In genomic region chr1:19799877-19800804, GRCh38 we compare ENCODE assay signal across 8 cellular contexts. TPM values are rescaled to one million over a fixed set of nuclear protein-coding genes. Genes with fewer than 3 reads are reported as not detected.
DNase-seq lines count a peak whose midpoint lies in the region; ATAC-seq and TF ChIP-seq lines count a peak whose summit lies in the region.

TMCO4 (minus strand) TSS chr1:19799916; CDS start chr1:19780758, 19,158 bp downstream.

- H3K4me3 Mint-ChIP-seq in MCF 10A (ENCODE audit: unreplicated experiment), result peak within 1 kb of the TSS; percentile 88

- dilution Hi-C loops in IMR-90 (cut with HindIII; ENCODE audit: low sequenced_read_pairs, unreplicated experiment), result no loop called here

- peak within 1 kb of the TSS; percentile 89 for H2AK9ac ChIP-seq in IMR-90 (replicated peaks; ENCODE audit: low read depth, low read length, poor library complexity)

- H3K36me3 ChIP-seq in BE2C (no peaks in the 10 kb centered on the region), IMR-90 (ENCODE audit: control insufficient read depth, insufficient read depth, low read length) (0 out of 2 replicates have a peak, but pooled peaks cover 2% of the 10 kb centered on the region)

- H3K27ac ChIP-seq in IMR-90 (ENCODE audit: insufficient read depth, low read length) (peak within 1 kb of the TSS; percentile 75), skin epidermis (peak within 1 kb of the TSS; percentile 23 to 96 (median 87))

- H3K9me3 Mint-ChIP-seq in MCF 10A (ENCODE audit: unreplicated experiment), result no peaks in the 10 kb centered on the region

- peak within 1 kb of the TSS; percentile 62 for H4K5ac ChIP-seq in IMR-90 (ENCODE audit: low read depth, low read length)

- H2BK15ac ChIP-seq in IMR-90 (ENCODE audit: low read depth, low read length), result peak within 1 kb of the TSS; percentile 87; the same call in 1 of the 3 replicates

- H3K9me3 ChIP-seq in BE2C (no peaks in the 10 kb centered on the region), IMR-90 (ENCODE audit: control insufficient read depth, insufficient read depth, low read length) (no peaks in the 10 kb centered on the region)

- H3K9me1 ChIP-seq in IMR-90 (ENCODE audit: insufficient read depth, low read length), result peaks cover 20% of the 10 kb centered on the region; the same call in 1 of the 2 replicates

- no peaks in the 10 kb centered on the region for H4K20me1 ChIP-seq in IMR-90 (ENCODE audit: insufficient read depth, low read length)

- H3K4ac ChIP-seq in IMR-90 (ENCODE audit: low read depth, low read length), result peak within 1 kb of the TSS; percentile 90

- H3K4me3 ChIP-seq in BE2C (ENCODE audit: low read depth, low read length) (peak within 1 kb of the TSS; percentile 58), IMR-90 (ENCODE audit: insufficient read depth, low read depth, low read length) (peak within 1 kb of the TSS; percentile 60), skin epidermis (peak within 1 kb of the TSS; percentile 46 to 71 (median 57))

- H4K8ac ChIP-seq in IMR-90 (ENCODE audit: low read depth in 2 of 2, low read length in 2 of 2), result peak within 1 kb of the TSS; percentile 90 to 99

- peak within 1 kb of the TSS; percentile 65 for H3K4me2 ChIP-seq in IMR-90 (ENCODE audit: low read depth, low read length)

- H3K9ac ChIP-seq in IMR-90 (ENCODE audit: low read depth, low read length), result peak within 1 kb of the TSS; percentile 38

- POLR2A ChIA-PET in IMR-90 (lab: Charles Lee; ENCODE audit: unreplicated experiment), result no interaction called here
- POLR2A ChIA-PET in MCF 10A (lab: Yijun Ruan, JAX), result interaction anchor here (0.6 kb wide), 1 partner anchor 18 kb away, joined by 4 read pairs; no protein-coding TSS in a partner anchor

- no peak for TF ChIP-seq POLR2A in IMR-90 (IDR thresholded peaks at IDR 0.05; ENCODE audit: low read depth, low read length)

- H3K56ac ChIP-seq in IMR-90 (ENCODE audit: extremely low read depth, insufficient read depth, low read length), result peak within 1 kb of the TSS; percentile 39; the same call in 1 of the 2 replicates

- WGBS in IMR-90 (ENCODE audit: extremely low coverage in 2 of 2, insufficient read length in 1 of 2), 2 experiments, result 1% methylated on average over 14 of the region's 65 CpGs; no CpG with 5 or more reads in 1 of the 2 experiments

- intact Hi-C loops in IMR-90 (cut with micrococcal nuclease) (loop anchor here (1.0 kb wide), 1 partner anchor 85 kb away; no protein-coding TSS in a partner anchor), MCF 10A (cut with micrococcal nuclease) (no loop called here)

- no peaks in the 10 kb centered on the region for H3K27me3 Mint-ChIP-seq in MCF 10A (ENCODE audit: insufficient read depth, unreplicated experiment)

- H3K36me3 Mint-ChIP-seq in MCF 10A (ENCODE audit: insufficient read depth, unreplicated experiment), result peaks cover 15% of the 10 kb centered on the region

- ATAC-seq in GM19397 (IDR thresholded peaks at IDR 0.05; ENCODE audit: unreplicated experiment) (peak; percentile 45), IMR-90 (ENCODE audit: low read depth) (peak; percentile 81)

- peak within 1 kb of the TSS; percentile 81 for H2BK120ac ChIP-seq in IMR-90 (ENCODE audit: low read depth, low read length)

- H3K14ac ChIP-seq in IMR-90 (replicated peaks; ENCODE audit: low read depth, low read length), result peak within 1 kb of the TSS; percentile 73

- H2BK20ac ChIP-seq in IMR-90 (ENCODE audit: low read depth, low read length), result 0 out of 2 replicates have a peak within 1 kb of the TSS, but pooled peaks have one; percentile 9

- CTCF ChIA-PET in IMR-90 (lab: Yijun Ruan, JAX) (no interaction called here), MCF 10A (lab: Yijun Ruan, JAX) (no interaction called here)

- no TSS peak for BruUV-seq in IMR-90 (replicated peaks; lab: Mats Ljungman, UMichigan)
- BruUV-seq in MCF 10A (replicated peaks; lab: Mats Ljungman, UMichigan), result no TSS peak

- peak within 1 kb of the TSS; percentile 69 for H3K23ac ChIP-seq in IMR-90 (ENCODE audit: low read depth, low read length)

- H3K4me1 ChIP-seq in BE2C (no peaks in the 10 kb centered on the region), IMR-90 (ENCODE audit: control insufficient read depth, insufficient read depth, low read length) (peaks cover 9% of the 10 kb centered on the region)

- in situ Hi-C loops in IMR-90 (cut with MboI; ENCODE audit: low sequenced_read_pairs), result no loop called here

- peak within 1 kb of the TSS; percentile 75 for H3K27ac Mint-ChIP-seq in MCF 10A (ENCODE audit: low read depth, unreplicated experiment)

- TF ChIP-seq CTCF in BE2C (IDR thresholded peaks at IDR 0.05; ENCODE audit: low read depth, low read length) (no peak), IMR-90 (conservative IDR thresholded peaks at IDR 0.05; ENCODE audit: low read depth, low read length) (no peak), MCF 10A (IDR thresholded peaks at IDR 0.05; ENCODE audit: unreplicated experiment) (no peak)

- H3K79me1 ChIP-seq in IMR-90 (ENCODE audit: low read depth in 1 of 2, low read length in 2 of 2), result peaks cover 11 to 15% of the 10 kb centered on the region in 2 experiments; a peak in 3 of 4 replicates

- DNase-seq in BE2C (peak; percentile 12), IMR-90 (peak; percentile 88), UCSD-AML1 (lab: John Stamatoyannopoulos, UW; ENCODE audit: unreplicated experiment) (peak; percentile 61), MCF 10A (ENCODE audit: unreplicated experiment) (peak; percentile 62), iPS-NIHi11 (ENCODE audit: low spot score) (peak; percentile 71), globus pallidus (ENCODE audit: low spot score) (no peak)

- H3K18ac ChIP-seq in IMR-90 (ENCODE audit: low read depth, low read length), result peak within 1 kb of the TSS; percentile 37; the same call in 1 of the 2 replicates

- H3K27me3 ChIP-seq in BE2C (no peaks in the 10 kb centered on the region), IMR-90 (ENCODE audit: control insufficient read depth, insufficient read depth, low read length) (peaks cover 9% of the 10 kb centered on the region)

- peak within 1 kb of the TSS; percentile 67 for H4K91ac ChIP-seq in IMR-90 (ENCODE audit: insufficient read depth, low read depth, low read length)

- peak within 1 kb of the TSS; percentile 93 for H2AFZ ChIP-seq in IMR-90 (replicated peaks; ENCODE audit: low read length, poor library complexity)

- peaks cover 21% of the 10 kb centered on the region for H3K4me1 Mint-ChIP-seq in MCF 10A (ENCODE audit: insufficient read depth, unreplicated experiment)

- H2AK5ac ChIP-seq in IMR-90 (ENCODE audit: low read depth, low read length), result peak within 1 kb of the TSS; percentile 77; the same call in 1 of the 2 replicates

- no peak for TF ChIP-seq RAD21 in IMR-90 (IDR thresholded peaks at IDR 0.05; ENCODE audit: low read length)

- H2BK5ac ChIP-seq in IMR-90 (ENCODE audit: low read depth, low read length, poor library complexity, severe bottlenecking), result peak within 1 kb of the TSS; percentile 84

TF ChIP-seq in IMR-90, 13 proteins besides CTCF, POLR2A, EP300 and RAD21:
- no peak for TF ChIP-seq RCOR1 (IDR thresholded peaks at IDR 0.05; ENCODE audit: insufficient replicate concordance, low read length)
- peak; percentile 100 for TF ChIP-seq BHLHE40 (IDR thresholded peaks at IDR 0.05; ENCODE audit: low read depth, low read length)
TF ChIP-seq in IMR-90: peak in this region for 1.

RNA-seq across cellular contexts. Expression of gene TMCO4, which starts in this region (rescaled TPM):
- 0.57 TPM for polyA plus RNA-seq in BE2C (2012; ENCODE audit: insufficient read depth, insufficient read length, low read depth)
- total RNA-seq in IMR-90 (2012; rRNA removed) (6.9 and 7.3 TPM in 2 replicates), MCF 10A (2022) (19.0 and 20.5 TPM in 2 replicates)
- 8.4 and 8.6 TPM in 2 replicates for polyA plus RNA-seq in IMR-90 (2012; rRNA removed)
- 7.3 and 8.9 TPM in 2 replicates for polyA plus RNA-seq in IMR-90 (2012; cell fraction: cytosol; rRNA removed)
- polyA plus RNA-seq in IMR-90 (2012; cell fraction: nucleus; rRNA removed; ENCODE audit: low replicate concordance), result 11.4 and 14.8 TPM in 2 replicates
